Comparison of ENCODE assay signal across 11 cellular contexts in the genomic region with DNA sequence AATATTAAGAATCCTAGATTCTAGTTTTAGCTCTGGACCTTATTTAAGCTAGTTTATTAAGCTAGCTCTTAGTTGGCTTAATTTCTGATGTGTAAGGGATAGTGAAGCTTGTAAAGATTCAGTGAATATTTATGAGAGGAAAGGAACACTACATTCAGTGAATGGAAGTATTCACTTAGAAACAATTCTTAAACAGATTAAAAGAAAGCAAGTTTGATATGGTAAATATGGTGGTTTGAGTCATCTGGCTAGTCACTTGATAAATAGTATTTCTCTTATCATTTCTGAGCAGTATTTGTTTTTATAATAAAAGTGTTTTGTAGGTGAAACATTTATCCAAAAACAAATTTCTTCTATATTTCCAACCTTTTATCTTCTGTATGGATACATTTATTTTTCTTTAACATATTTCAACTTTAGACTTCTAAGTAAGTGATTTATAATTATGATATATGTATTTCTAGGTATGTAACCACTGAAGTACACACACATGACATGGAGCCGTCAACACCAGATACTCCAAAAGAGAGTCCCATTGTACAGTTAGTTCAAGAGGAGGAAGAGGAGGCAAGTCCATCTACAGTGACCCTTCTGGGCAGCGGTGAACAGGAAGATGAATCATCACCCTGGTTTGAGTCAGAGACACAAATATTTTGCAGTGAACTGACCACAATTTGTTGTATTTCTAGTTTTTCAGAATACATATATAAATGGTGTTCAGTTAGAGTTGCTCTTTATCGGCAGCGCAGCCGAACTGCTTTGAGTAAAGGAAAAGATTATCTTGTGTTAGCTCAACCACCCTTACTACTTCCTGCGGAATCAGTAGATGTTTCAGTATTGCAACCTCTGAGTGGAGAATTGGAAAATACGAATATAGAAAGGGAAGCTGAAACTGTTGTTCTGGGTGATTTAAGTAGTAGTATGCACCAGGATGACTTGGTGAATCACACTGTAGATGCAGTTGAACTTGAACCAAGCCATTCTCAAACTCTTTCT. TPM values are rescaled to one million over a fixed set of nuclear protein-coding genes. Genes with fewer than 3 reads are reported as not detected.
A peak's percentile ranks its signal among the peaks of the same experiment; 100 is the strongest.
DNase-seq lines count a peak whose midpoint lies in the region; ATAC-seq and TF ChIP-seq lines count a peak whose summit lies in the region.
"Had no signal": no experiment of that assay in that cellular context is flagged by ENCODE, and none has a peak within 500 bp of the region (broad histone marks: within the 10 kb centered on the region; RNA-seq: fewer than 3 reads in every experiment).

No MANE protein-coding gene starts in this region.

- peak overlapping the region; percentile 33; the same call in 1 of the 2 replicates for H3K4me3 ChIP-seq in IMR-90 (ENCODE audit: insufficient read depth, low read depth, low read length)
- no peak overlapping the region for H3K4me3 ChIP-seq in effector memory CD4-positive, alpha-beta T cell (ENCODE audit: insufficient read depth, low read depth, low read length, poor library complexity, severe bottlenecking)
- H3K4me3 ChIP-seq in WERI-Rb-1 (ENCODE audit: low read depth, low read length): no peak overlapping the region
- H3K4me3 ChIP-seq: skin epidermis had no signal

- H3K36me3 ChIP-seq in IMR-90 (ENCODE audit: control insufficient read depth, insufficient read depth, low read length): peaks cover 5% of the 10 kb centered on the region; the same call in 1 of the 2 replicates
- H3K36me3 ChIP-seq in effector memory CD4-positive, alpha-beta T cell (ENCODE audit: control insufficient read depth, insufficient read depth, low read length): peaks cover 21% of the 10 kb centered on the region
- peaks cover 24% of the 10 kb centered on the region for H3K36me3 ChIP-seq in WERI-Rb-1

- H3K4me2 ChIP-seq in IMR-90 (ENCODE audit: low read depth, low read length): peak overlapping the region; percentile 86; the same call in 1 of the 2 replicates

- peaks cover 4% of the 10 kb centered on the region; the same call in 1 of the 2 replicates for H3K4me1 ChIP-seq in IMR-90 (ENCODE audit: control insufficient read depth, insufficient read depth, low read length)
- no peaks in the 10 kb centered on the region for H3K4me1 ChIP-seq in effector memory CD4-positive, alpha-beta T cell (ENCODE audit: control insufficient read depth, insufficient read depth, low read length, poor library complexity, severe bottlenecking)

- peak overlapping the region; percentile 54; the same call in 1 of the 2 replicates for H3K4ac ChIP-seq in IMR-90 (ENCODE audit: low read depth, low read length)

- DNase-seq in EL (peak; percentile 91), IMR-90 (peak; percentile 94), amniotic stem cell (lab: John Stamatoyannopoulos, UW) (peak; percentile 58), myocyte (ENCODE audit: low read depth) (peak; percentile 40), NCI-H2196 (lab: John Stamatoyannopoulos, UW; ENCODE audit: unreplicated experiment) (no peak), NCI-H1436 (lab: John Stamatoyannopoulos, UW) (no peak), WERI-Rb-1 (no peak)
- no peak for DNase-seq in effector memory CD4-positive, alpha-beta T cell
- DNase-seq: cortex of kidney, NCI-H510A treated with DMSO at 0.1 percent for 48 hours had no signal

- no peak for TF ChIP-seq POLR2A in IMR-90 (IDR thresholded peaks at IDR 0.05; ENCODE audit: low read depth, low read length)

- dilution Hi-C loops in IMR-90 (cut with HindIII; ENCODE audit: low sequenced_read_pairs, unreplicated experiment): no loop called here

- H3K9me1 ChIP-seq in IMR-90 (ENCODE audit: insufficient read depth, low read length): no peaks in the 10 kb centered on the region; the same call in 1 of the 2 replicates

- H3K27me3 ChIP-seq in IMR-90 (ENCODE audit: control insufficient read depth, insufficient read depth, low read length) (no peaks in the 10 kb centered on the region), WERI-Rb-1 (ENCODE audit: insufficient read depth, low read depth, severe bottlenecking) (no peaks in the 10 kb centered on the region)
- no peaks in the 10 kb centered on the region for H3K27me3 ChIP-seq in effector memory CD4-positive, alpha-beta T cell (replicated peaks; ENCODE audit: control insufficient read depth, insufficient read depth, low read length, poor library complexity, severe bottlenecking)

- no TSS peak for BruUV-seq in IMR-90 (replicated peaks; lab: Mats Ljungman, UMichigan)

- TF ChIP-seq CTCF in IMR-90 (conservative IDR thresholded peaks at IDR 0.05; ENCODE audit: low read depth, low read length): no peak
- no peak for TF ChIP-seq CTCF in WERI-Rb-1 (IDR thresholded peaks at IDR 0.05; ENCODE audit: low read depth, low read length)

- no peak overlapping the region for H2AK5ac ChIP-seq in IMR-90 (ENCODE audit: low read depth, low read length)

- peak overlapping the region; percentile 95 for H2BK5ac ChIP-seq in IMR-90 (ENCODE audit: low read depth, low read length, poor library complexity, severe bottlenecking)

- no peak overlapping the region for H3K9ac ChIP-seq in IMR-90 (ENCODE audit: low read depth, low read length)

- TF ChIP-seq RAD21 in IMR-90 (IDR thresholded peaks at IDR 0.05; ENCODE audit: low read length): no peak

- H3K56ac ChIP-seq in IMR-90 (ENCODE audit: extremely low read depth, insufficient read depth, low read length): peak overlapping the region; percentile 7

- H3K9me3 ChIP-seq in IMR-90 (ENCODE audit: control insufficient read depth, insufficient read depth, low read length) (no peaks in the 10 kb centered on the region), WERI-Rb-1 (ENCODE audit: severe bottlenecking) (no peaks in the 10 kb centered on the region)
- no peaks in the 10 kb centered on the region for H3K9me3 ChIP-seq in effector memory CD4-positive, alpha-beta T cell (ENCODE audit: control insufficient read depth, low read length)

- no peak overlapping the region for H2AK9ac ChIP-seq in IMR-90 (replicated peaks; ENCODE audit: low read depth, low read length, poor library complexity)

- H3K27ac ChIP-seq in IMR-90 (ENCODE audit: insufficient read depth, low read length) (peak overlapping the region; percentile 81), WERI-Rb-1 (no peak overlapping the region)
- no peak overlapping the region for H3K27ac ChIP-seq in effector memory CD4-positive, alpha-beta T cell (ENCODE audit: insufficient read depth, low read length, poor library complexity, severe bottlenecking)

- peak overlapping the region; percentile 5 to 60; a peak in 3 of 4 replicates for H4K8ac ChIP-seq in IMR-90 (ENCODE audit: low read depth in 2 of 2, low read length in 2 of 2)

- no CpG with 5 or more reads among the region's 7 CpGs for WGBS in IMR-90 (ENCODE audit: extremely low coverage in 2 of 2, insufficient read length in 1 of 2), 2 experiments

- peaks cover 4 to 7% of the 10 kb centered on the region in 2 experiments; a peak in 3 of 4 replicates for H3K79me1 ChIP-seq in IMR-90 (ENCODE audit: low read depth in 1 of 2, low read length in 2 of 2)

- H4K20me1 ChIP-seq in IMR-90 (ENCODE audit: insufficient read depth, low read length): no peaks in the 10 kb centered on the region

- H3K23ac ChIP-seq in IMR-90 (ENCODE audit: low read depth, low read length): peak overlapping the region; percentile 44; the same call in 1 of the 2 replicates

- peak overlapping the region; percentile 34 for H4K91ac ChIP-seq in IMR-90 (ENCODE audit: insufficient read depth, low read depth, low read length)

- in situ Hi-C loops in IMR-90 (cut with MboI; ENCODE audit: low sequenced_read_pairs): no loop called here

- peak; percentile 96 for ATAC-seq in IMR-90 (ENCODE audit: low read depth)

- CTCF ChIA-PET in IMR-90 (lab: Yijun Ruan, JAX): interaction anchor here (1.1 kb wide), 1 partner anchor 22 kb away, joined by 4 read pairs; no protein-coding TSS in a partner anchor

- POLR2A ChIA-PET in IMR-90 (lab: Charles Lee; ENCODE audit: unreplicated experiment): no interaction called here

- H3K14ac ChIP-seq in IMR-90 (replicated peaks; ENCODE audit: low read depth, low read length): peak overlapping the region; percentile 59

- H2BK120ac ChIP-seq in IMR-90 (ENCODE audit: low read depth, low read length): peak overlapping the region; percentile 64

- H2AFZ ChIP-seq in IMR-90 (replicated peaks; ENCODE audit: low read length, poor library complexity): no peak overlapping the region

- H3K18ac ChIP-seq in IMR-90 (ENCODE audit: low read depth, low read length): peak overlapping the region; percentile 77; the same call in 1 of the 2 replicates

- H2BK15ac ChIP-seq in IMR-90 (ENCODE audit: low read depth, low read length): peak overlapping the region; percentile 24; the same call in 1 of the 3 replicates

- intact Hi-C loops in IMR-90 (cut with micrococcal nuclease): loop anchor here (2.0 to 10.0 kb wide), 2 partner anchors 54 to 444 kb away; no protein-coding TSS in a partner anchor

- peak overlapping the region; percentile 81 for H2BK20ac ChIP-seq in IMR-90 (ENCODE audit: low read depth, low read length)

- peak overlapping the region; percentile 54; the same call in 1 of the 2 replicates for H4K5ac ChIP-seq in IMR-90 (ENCODE audit: low read depth, low read length)

TF ChIP-seq in IMR-90, 13 proteins besides CTCF, POLR2A, EP300 and RAD21:
- no peak for TF ChIP-seq NFE2L2 (IDR thresholded peaks at IDR 0.05; ENCODE audit: low read depth, low read length)
- no peak for TF ChIP-seq BHLHE40 (IDR thresholded peaks at IDR 0.05; ENCODE audit: low read depth, low read length)
- TF ChIP-seq MAFK (IDR thresholded peaks at IDR 0.05; ENCODE audit: low read depth, low read length): no peak
- peak; percentile 83 for TF ChIP-seq FOS (IDR thresholded peaks at IDR 0.05; ENCODE audit: low read depth, low read length)

RNA-seq across cellular contexts. Expression of a gene that starts 55.6 kb away (rescaled TPM):
- total RNA-seq in IMR-90 (2012; rRNA removed) (21.5 and 31.7 TPM in 2 replicates), myocyte (36.3 and 36.8 TPM in 2 replicates)
- 9.3 and 11.4 TPM in 2 replicates for polyA plus RNA-seq in IMR-90 (2012; rRNA removed)
- polyA plus RNA-seq in IMR-90 (2012; cell fraction: cytosol; rRNA removed): 1.7 and 2.7 TPM in 2 replicates
- polyA plus RNA-seq in IMR-90 (2012; cell fraction: nucleus; rRNA removed; ENCODE audit: low replicate concordance): 1.7 and 14.9 TPM in 2 replicates
- 8.2 TPM for polyA plus RNA-seq in myocyte (2012)

Comparison
In these comparisons a context has a peak if more than half of its experiments do, and no peak if none do; other contexts are left out.
1. DNase-seq: peak in EL (single experiment), IMR-90 (single experiment), amniotic stem cell (single experiment) and myocyte (single experiment); none in NCI-H2196 (single experiment), NCI-H1436 (single experiment), effector memory CD4-positive, alpha-beta T cell (0 of 3) and WERI-Rb-1 (single experiment).